Comparison of ENCODE assay signal across 10 cellular contexts in the genomic region with DNA sequence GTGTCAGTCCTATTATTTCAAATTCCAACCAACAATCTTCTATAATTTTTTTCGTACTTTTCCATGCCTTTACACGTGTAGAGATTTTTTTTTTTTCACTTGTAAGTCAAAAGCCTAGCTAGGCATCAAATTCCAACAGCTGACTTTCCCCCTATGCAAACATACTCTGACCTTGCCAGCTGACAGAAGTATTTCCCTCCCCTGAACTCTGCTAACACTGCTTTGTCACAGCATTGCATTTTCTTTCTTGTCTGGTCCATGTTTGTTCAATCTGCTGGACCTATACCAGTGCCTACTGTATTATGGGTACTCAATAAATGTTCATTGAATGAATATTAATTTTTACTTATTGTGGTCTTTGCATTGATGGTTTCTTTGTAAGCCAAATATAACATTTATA.
"Had no signal": no experiment of that assay in that cellular context is flagged by ENCODE, and none has a peak within 500 bp of the region (broad histone marks: within the 10 kb centered on the region; RNA-seq: fewer than 3 reads in every experiment).

No MANE protein-coding gene starts in this region.

- FAIRE-seq: HTR-8/SVneo, K562 had no signal

- H3K27ac ChIP-seq: GM23248 had no signal

- H3K9me3 ChIP-seq: HAP-1 had no signal

- H2AFZ ChIP-seq: GM23248 had no signal

- H3K4me1 ChIP-seq: HAP-1 had no signal

- H3K36me3 ChIP-seq: HAP-1 had no signal

- ATAC-seq: HCT116, K562 had no signal

- DNase-seq: GM23248, GOT3, H7, HFFc6, IMR-90, KG1 had no signal

- H3K9ac ChIP-seq: GM23248 had no signal

- H3K4me3 ChIP-seq: GM23248, HAP-1, K562 had no signal
